Comparison of ENCODE assay signal across 27 cellular contexts in the genomic region with DNA sequence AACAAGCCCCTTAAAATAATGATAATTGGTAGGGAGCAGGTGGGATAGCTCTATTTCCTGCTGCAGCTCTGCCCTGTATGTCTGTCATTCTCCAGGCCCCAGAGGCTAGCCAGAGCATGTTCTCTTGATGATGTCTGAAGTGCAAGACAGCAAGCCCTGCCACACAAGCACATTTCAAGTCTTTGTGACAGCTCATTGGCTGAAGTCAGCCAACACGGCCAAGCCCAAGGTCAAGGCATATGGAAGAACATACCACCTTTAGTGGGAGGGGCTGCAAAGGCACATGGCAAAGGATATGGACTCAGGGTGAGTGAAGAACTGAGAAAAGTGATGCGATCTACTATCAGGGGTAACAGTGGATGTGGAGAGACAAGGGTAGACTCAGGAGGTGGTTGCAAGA.
"Had no signal": no experiment of that assay in that cellular context is flagged by ENCODE, and none has a peak within 500 bp of the region (broad histone marks: within the 10 kb centered on the region; RNA-seq: fewer than 3 reads in every experiment).

No MANE protein-coding gene starts in this region.

- H3K4me1 Mint-ChIP-seq: central memory CD8-positive, alpha-beta T cell had no signal

- H3K27ac Mint-ChIP-seq: dendritic cell treated with granulocyte-macrophage colony-stimulating factor and Interleukin-4, amounts not matched to agents 40 ng/mL and 50 ng/mL, for 4 days; endodermal cell; memory B cell; mesothelial cell of epicardium; neural progenitor cell; stimulated activated naive CD8-positive, alpha-beta T cell treated with anti-CD3 and anti-CD28 coated beads, Interleukin-15, amount 100 ng/mL, for 72 hours; type B pancreatic cell had no signal

- H3K27me3 Mint-ChIP-seq: central memory CD8-positive, alpha-beta T cell; memory B cell; naive B cell; stimulated activated naive CD8-positive, alpha-beta T cell treated with anti-CD3 and anti-CD28 coated beads, Interleukin-15, amount 100 ng/mL, for 72 hours had no signal

- H3K36me3 ChIP-seq: colonic mucosa, esophagus muscularis mucosa, lower lobe of right lung, neural progenitor cell, prostate gland, spleen, thyroid gland had no signal

- H3K27ac ChIP-seq: colonic mucosa, esophagus muscularis mucosa, lower lobe of right lung, neural progenitor cell, parathyroid adenoma, prostate gland, skin epidermis, thyroid gland had no signal

- H3K4me1 ChIP-seq: colonic mucosa, lower lobe of right lung, neural progenitor cell, parathyroid adenoma, prostate gland, thyroid gland had no signal

- H3K4me3 Mint-ChIP-seq: central memory CD8-positive, alpha-beta T cell; dendritic cell treated with granulocyte-macrophage colony-stimulating factor and Interleukin-4, amounts not matched to agents 40 ng/mL and 50 ng/mL, for 4 days; endodermal cell; memory B cell; mesothelial cell of epicardium; nephron; neural progenitor cell; stimulated activated naive CD8-positive, alpha-beta T cell treated with anti-CD3 and anti-CD28 coated beads, Interleukin-15, amount 100 ng/mL, for 72 hours; type B pancreatic cell had no signal

- DNase-seq: colonic mucosa; effector CD8-positive, alpha-beta T cell; endodermal cell; foreskin melanocyte; glutamatergic neuron; hypothalamus; left ventricle myocardium superior; lower lobe of right lung; mucosa of descending colon; naive B cell; right cardiac atrium; spleen; stimulated activated CD4-positive, alpha-beta T cell treated with anti-CD3 and anti-CD28 coated beads, Interleukin-4, amount 100 ng/mL, for 4 hours; stimulated activated naive CD4-positive, alpha-beta T cell; stimulated activated naive CD8-positive, alpha-beta T cell treated with anti-CD3 and anti-CD28 coated beads, Interleukin-15, amount 100 ng/mL, for 72 hours; thyroid gland had no signal

- H3K36me3 Mint-ChIP-seq: mesothelial cell of epicardium, naive B cell, type B pancreatic cell had no signal

- H3K27me3 ChIP-seq: colonic mucosa, esophagus muscularis mucosa, neural progenitor cell, spleen, thyroid gland had no signal

- H3K4me3 ChIP-seq: colonic mucosa, esophagus muscularis mucosa, lower lobe of right lung, mucosa of descending colon, neural progenitor cell, prostate gland, skin epidermis, spleen, thyroid gland had no signal

- H3K9me3 Mint-ChIP-seq: central memory CD8-positive, alpha-beta T cell; dendritic cell treated with granulocyte-macrophage colony-stimulating factor and Interleukin-4, amounts not matched to agents 40 ng/mL and 50 ng/mL, for 4 days; endodermal cell had no signal

- H3K9me3 ChIP-seq: colonic mucosa, esophagus muscularis mucosa, lower lobe of right lung, mucosa of descending colon, prostate gland, thyroid gland had no signal

- ATAC-seq: lower lobe of right lung; mucosa of descending colon; stimulated activated naive CD8-positive, alpha-beta T cell treated with anti-CD3 and anti-CD28 coated beads, Interleukin-15, amount 100 ng/mL, for 72 hours had no signal
